In genomic region chr1:81498370-81499184, GRCh38 we compare ENCODE assay signal across 20 cellular contexts.
DNase-seq lines count a peak whose midpoint lies in the region; ATAC-seq and TF ChIP-seq lines count a peak whose summit lies in the region.
"Had no signal": no experiment of that assay in that cellular context is flagged by ENCODE, and none has a peak within 500 bp of the region (broad histone marks: within the 10 kb centered on the region; RNA-seq: fewer than 3 reads in every experiment).

No MANE protein-coding gene starts in this region.

- H3K36me3 ChIP-seq in transverse colon: no peaks in the 10 kb centered on the region
- H3K36me3 ChIP-seq: HAP-1, stomach had no signal

- no peak for ATAC-seq in GM18520 (IDR thresholded peaks at IDR 0.05; ENCODE audit: unreplicated experiment)
- ATAC-seq: activated CD4-positive, alpha-beta T cell treated with anti-CD3 and anti-CD28 coated beads for 36 hours; activated CD8-positive, alpha-beta memory T cell treated with anti-CD3 and anti-CD28 coated beads, Interleukin-2, amount 10 ng/mL, durations not matched to agents 7 days and 5 days had no signal

- CTCF ChIA-PET in MCF 10A (lab: Yijun Ruan, JAX): interaction anchor here (0.5 to 1.0 kb wide), 3 partner anchors 51 to 140 kb away, joined by 3 to 5 read pairs (median 4); no protein-coding TSS in a partner anchor

- TF ChIP-seq CTCF in LNCaP clone FGC (IDR thresholded peaks at IDR 0.05; ENCODE audit: control insufficient read depth, extremely low read depth, insufficient read depth) (no peak), transverse colon (IDR thresholded peaks at IDR 0.05) (no peak), MCF 10A (IDR thresholded peaks at IDR 0.05; ENCODE audit: unreplicated experiment) (no peak)

- BruUV-seq in MCF 10A (replicated peaks; lab: Mats Ljungman, UMichigan): no TSS peak

- in situ Hi-C loops in transverse colon (cut with MboI; ENCODE audit: low pct_ligation_motif_present in 1 of 4, low pct_unique_long_range_greater_than_20kb in 1 of 4, low sequenced_read_pairs in 3 of 4): no loop called here

- TF ChIP-seq POLR2A in transverse colon (IDR thresholded peaks at IDR 0.05): no peak

- H3K27me3 Mint-ChIP-seq in MCF 10A (ENCODE audit: insufficient read depth, unreplicated experiment): no peaks in the 10 kb centered on the region
- H3K27me3 Mint-ChIP-seq: activated CD4-positive, alpha-beta T cell treated with anti-CD3 and anti-CD28 coated beads for 36 hours; activated CD8-positive, alpha-beta memory T cell treated with anti-CD3 and anti-CD28 coated beads, Interleukin-2, amount 10 ng/mL, durations not matched to agents 7 days and 5 days; brain; IgD-negative memory B cell; naive B cell had no signal

- POLR2A ChIA-PET in MCF 10A (lab: Yijun Ruan, JAX): no interaction called here

- DNase-seq in NCI-H1092 treated with DMSO at 0.1 percent for 48 hours (lab: John Stamatoyannopoulos, UW) (peak; percentile 26), NCI-H1092 (lab: John Stamatoyannopoulos, UW) (no peak), LNCaP clone FGC (ENCODE audit: low read depth) (peak; percentile 94), NCI-H748 treated with DMSO at 0.1 percent for 48 hours (lab: John Stamatoyannopoulos, UW) (peak; percentile 61), fibroblast of gingiva (ENCODE audit: low read depth) (peak; percentile 29), transverse colon (no peak), MCF 10A (ENCODE audit: unreplicated experiment) (no peak)
- DNase-seq: activated CD4-positive, alpha-beta T cell treated with anti-CD3 and anti-CD28 coated beads for 36 hours; activated CD8-positive, alpha-beta memory T cell treated with anti-CD3 and anti-CD28 coated beads, Interleukin-2, amount 10 ng/mL, durations not matched to agents 7 days and 5 days; GDM1; naive B cell; NCI-H2171 treated with DMSO at 0.1 percent for 48 hours; stomach; SW 1271 had no signal

- H3K4me3 ChIP-seq in LNCaP clone FGC (ENCODE audit: low read depth, low read length) (no peak overlapping the region), transverse colon (no peak overlapping the region)
- H3K4me3 ChIP-seq: coronary artery, HAP-1, hepatocyte, stomach had no signal

- H3K36me3 Mint-ChIP-seq in MCF 10A (ENCODE audit: insufficient read depth, unreplicated experiment): no peaks in the 10 kb centered on the region
- H3K36me3 Mint-ChIP-seq: activated CD8-positive, alpha-beta memory T cell treated with anti-CD3 and anti-CD28 coated beads, Interleukin-2, amount 10 ng/mL, durations not matched to agents 7 days and 5 days; brain; naive B cell had no signal

- H3K27ac Mint-ChIP-seq in MCF 10A (ENCODE audit: low read depth, unreplicated experiment): no peak overlapping the region
- H3K27ac Mint-ChIP-seq: activated CD4-positive, alpha-beta T cell treated with anti-CD3 and anti-CD28 coated beads for 36 hours; activated CD8-positive, alpha-beta memory T cell treated with anti-CD3 and anti-CD28 coated beads, Interleukin-2, amount 10 ng/mL, durations not matched to agents 7 days and 5 days; brain; IgD-negative memory B cell; naive B cell had no signal

- no peaks in the 10 kb centered on the region for H3K27me3 ChIP-seq in transverse colon
- H3K27me3 ChIP-seq: hepatocyte, stomach had no signal

- H3K9me3 Mint-ChIP-seq in MCF 10A (ENCODE audit: unreplicated experiment): no peaks in the 10 kb centered on the region
- H3K9me3 Mint-ChIP-seq: brain, IgD-negative memory B cell had no signal

- intact Hi-C loops in transverse colon (cut with DNase I; ENCODE audit: low total_unique reads) (no loop called here), MCF 10A (cut with micrococcal nuclease) (no loop called here)

- H3K4me3 Mint-ChIP-seq in MCF 10A (ENCODE audit: unreplicated experiment): no peak overlapping the region
- H3K4me3 Mint-ChIP-seq: activated CD4-positive, alpha-beta T cell treated with anti-CD3 and anti-CD28 coated beads for 36 hours; activated CD8-positive, alpha-beta memory T cell treated with anti-CD3 and anti-CD28 coated beads, Interleukin-2, amount 10 ng/mL, durations not matched to agents 7 days and 5 days; brain; IgD-negative memory B cell; naive B cell had no signal

- H3K27ac ChIP-seq in transverse colon: no peak overlapping the region
- H3K27ac ChIP-seq: coronary artery, hepatocyte, stomach had no signal

- no peaks in the 10 kb centered on the region for H3K9me3 ChIP-seq in transverse colon
- H3K9me3 ChIP-seq: HAP-1, stomach had no signal

- no peaks in the 10 kb centered on the region for H3K4me1 Mint-ChIP-seq in MCF 10A (ENCODE audit: insufficient read depth, unreplicated experiment)
- H3K4me1 Mint-ChIP-seq: activated CD4-positive, alpha-beta T cell treated with anti-CD3 and anti-CD28 coated beads for 36 hours; activated CD8-positive, alpha-beta memory T cell treated with anti-CD3 and anti-CD28 coated beads, Interleukin-2, amount 10 ng/mL, durations not matched to agents 7 days and 5 days; naive B cell had no signal

- TF ChIP-seq EP300 in transverse colon (IDR thresholded peaks at IDR 0.05; ENCODE audit: low read depth): no peak

- 55 to 56% methylated on average over 4 to 5 of the region's 5 CpGs for WGBS in transverse colon (ENCODE audit: low coverage in 1 of 2), 2 donors

- peaks cover 0 to 6% (median 0%) of the 10 kb centered on the region in 4 donors for H3K4me1 ChIP-seq in transverse colon

Comparison
In these comparisons a context has a peak if more than half of its experiments do, and no peak if none do; other contexts are left out.
1. DNase-seq: peak in NCI-H1092 treated with DMSO at 0.1 percent for 48 hours (single experiment), LNCaP clone FGC (single experiment), NCI-H748 treated with DMSO at 0.1 percent for 48 hours (single experiment) and fibroblast of gingiva (single experiment); none in NCI-H1092 (single experiment), transverse colon (single experiment) and MCF 10A (single experiment).